In genomic region chr7:5679741-5680473, GRCh38 we compare ENCODE assay signal across 8 cellular contexts.
A peak's percentile ranks its signal among the peaks of the same experiment; 100 is the strongest.
DNase-seq lines count a peak whose midpoint lies in the region; ATAC-seq and TF ChIP-seq lines count a peak whose summit lies in the region.

No MANE protein-coding gene starts in this region.

- H3K4me1 ChIP-seq in ascending aorta, result peaks cover 6 to 29% of the 10 kb centered on the region in 2 donors

- H3K9me3 ChIP-seq in ascending aorta, result no peaks in the 10 kb centered on the region

- TF ChIP-seq CTCF in ascending aorta (IDR thresholded peaks at IDR 0.05), result no peak

- POLR2A ChIA-PET in naive thymus-derived CD8-positive, alpha-beta T cell (lab: Charles Lee), result interaction anchor here (0.8 kb wide), 1 partner anchor 22 kb away, joined by 3 read pairs; no protein-coding TSS in a partner anchor

- no peak overlapping the region for H3K27ac ChIP-seq in ascending aorta

- no peaks in the 10 kb centered on the region for H3K27me3 ChIP-seq in ascending aorta

- H3K36me3 ChIP-seq in ascending aorta, result peaks cover 3 to 8% of the 10 kb centered on the region in 2 donors

- ATAC-seq in GM18498 (IDR thresholded peaks at IDR 0.05; ENCODE audit: unreplicated experiment) (peak; percentile 51), HG02852 (IDR thresholded peaks at IDR 0.05; ENCODE audit: unreplicated experiment) (peak; percentile 63), GM19324 (IDR thresholded peaks at IDR 0.05; ENCODE audit: low FRiP score, unreplicated experiment) (no peak), HG02970 (IDR thresholded peaks at IDR 0.05; ENCODE audit: low FRiP score, unreplicated experiment) (no peak)
- ATAC-seq in naive thymus-derived CD8-positive, alpha-beta T cell, result no peak

- H3K36me3 Mint-ChIP-seq in naive thymus-derived CD8-positive, alpha-beta T cell, result peaks cover 4 to 45% (median 10%) of the 10 kb centered on the region in 3 donors

- H3K4me1 Mint-ChIP-seq in naive thymus-derived CD8-positive, alpha-beta T cell, result peaks cover 37 to 86% (median 75%) of the 10 kb centered on the region in 4 donors

- DNase-seq in ascending aorta (ENCODE audit: low spot score in 2 of 2) (peak; percentile 41 to 75), HCEC 1CT (no peak), inferior parietal cortex (ENCODE audit: extremely low spot score) (no peak)
- no peak for DNase-seq in naive thymus-derived CD8-positive, alpha-beta T cell

- H3K4me3 ChIP-seq in ascending aorta, result no peak overlapping the region

- intact Hi-C loops in ascending aorta (cut with DNase I), result loop anchor here (10.0 kb wide), 1 partner anchor 315 kb away; no protein-coding TSS in a partner anchor

- H3K27me3 Mint-ChIP-seq in naive thymus-derived CD8-positive, alpha-beta T cell, result no peaks in the 10 kb centered on the region

- no peaks in the 10 kb centered on the region for H3K9me3 Mint-ChIP-seq in naive thymus-derived CD8-positive, alpha-beta T cell

- H3K27ac Mint-ChIP-seq in naive thymus-derived CD8-positive, alpha-beta T cell, result peak overlapping the region; percentile 34 to 84 (median 75)

- H3K4me3 Mint-ChIP-seq in naive thymus-derived CD8-positive, alpha-beta T cell, result peak overlapping the region in 2 of 10 donors; percentile 3 to 34

Comparison
In these comparisons a context has a peak if more than half of its experiments do, and no peak if none do; other contexts are left out.
1. ATAC-seq: peak in GM18498 (single experiment) and HG02852 (single experiment); none in naive thymus-derived CD8-positive, alpha-beta T cell (0 of 2), GM19324 (single experiment) and HG02970 (single experiment).
2. DNase-seq: peak in ascending aorta (2 of 2); none in naive thymus-derived CD8-positive, alpha-beta T cell (0 of 10), HCEC 1CT (single experiment) and inferior parietal cortex (single experiment).